In genomic region chr3:188243124-188243795, GRCh38 we compare ENCODE assay signal across 13 cellular contexts.
DNase-seq lines count a peak whose midpoint lies in the region; ATAC-seq, FAIRE-seq and TF ChIP-seq lines count a peak whose summit lies in the region.
"Had no signal": no experiment of that assay in that cellular context is flagged by ENCODE, and none has a peak within 500 bp of the region (broad histone marks: within the 10 kb centered on the region; RNA-seq: fewer than 3 reads in every experiment).

No MANE protein-coding gene starts in this region.

- ATAC-seq in PC-3 (peak; percentile 37), HG03039 (IDR thresholded peaks at IDR 0.05; ENCODE audit: unreplicated experiment) (no peak), GM21619 (IDR thresholded peaks at IDR 0.05; ENCODE audit: unreplicated experiment) (no peak)
- ATAC-seq: left lung had no signal

- dilution Hi-C loops in endothelial cell of umbilical vein (cut with MboI; ENCODE audit: extremely low pct_ligation_motif_present, low sequenced_read_pairs) = no loop called here

- peak overlapping the region; percentile 75 for H3K27ac ChIP-seq in PC-3 (ENCODE audit: low read length)
- H3K27ac ChIP-seq in endothelial cell of umbilical vein (ENCODE audit: insufficient read depth, low read depth, low read length) = no peak overlapping the region
- peak overlapping the region; percentile 68 for H3K27ac ChIP-seq in skeletal muscle tissue (ENCODE audit: low read depth, low read length)
- H3K27ac ChIP-seq in MM.1S (ENCODE audit: low read length) = no peak overlapping the region
- H3K27ac ChIP-seq: C4-2B, left lung had no signal

- CTCF ChIA-PET in PC-3 (lab: Charles Lee) (no interaction called here), endothelial cell of umbilical vein (lab: Charles Lee) (interaction anchor here (1.1 kb wide), 1 partner anchor 9 kb away, joined by 3 read pairs; no protein-coding TSS in a partner anchor)

- H3K9me3 ChIP-seq in PC-3 (ENCODE audit: low read length) = no peaks in the 10 kb centered on the region
- H3K9me3 ChIP-seq in endothelial cell of umbilical vein (replicated peaks; ENCODE audit: control insufficient read depth, insufficient read depth, low read length) = no peaks in the 10 kb centered on the region
- H3K9me3 ChIP-seq in skeletal muscle tissue (ENCODE audit: control insufficient read depth in 3 of 3, low read length in 3 of 3) = no peaks in the 10 kb centered on the region
- no peaks in the 10 kb centered on the region for H3K9me3 ChIP-seq in MM.1S (replicated peaks; ENCODE audit: insufficient read depth, low read length)
- H3K9me3 ChIP-seq: left lung had no signal

- H3K27me3 ChIP-seq in PC-3 (ENCODE audit: low read length) (no peaks in the 10 kb centered on the region), endothelial cell of umbilical vein (ENCODE audit: control insufficient read depth in 2 of 2, insufficient read depth in 2 of 2, low read length in 2 of 2) (no peaks in the 10 kb centered on the region), skeletal muscle tissue (ENCODE audit: control insufficient read depth in 3 of 3, insufficient read depth in 3 of 3, low read length in 3 of 3) (no peaks in the 10 kb centered on the region), MM.1S (replicated peaks; ENCODE audit: insufficient read depth, low read length) (no peaks in the 10 kb centered on the region)
- H3K27me3 ChIP-seq: left lung had no signal

- H3K9ac ChIP-seq in PC-3 (ENCODE audit: low read length) = peak overlapping the region; percentile 30
- H3K9ac ChIP-seq in endothelial cell of umbilical vein (replicated peaks; ENCODE audit: extremely low read depth, insufficient read depth, low read length) = no peak overlapping the region
- H3K9ac ChIP-seq in skeletal muscle tissue (ENCODE audit: low read depth in 1 of 3, low read length in 3 of 3) = no peak overlapping the region
- H3K9ac ChIP-seq in MM.1S (ENCODE audit: low read length) = no peak overlapping the region

- H3K9me2 ChIP-seq in PC-3 (replicated peaks; ENCODE audit: low read length) (no peaks in the 10 kb centered on the region), MM.1S (replicated peaks; ENCODE audit: insufficient read depth, low read length) (no peaks in the 10 kb centered on the region)

- no peak overlapping the region for H3K4me3 ChIP-seq in PC-3 (ENCODE audit: low read length)
- no peak overlapping the region for H3K4me3 ChIP-seq in endothelial cell of umbilical vein (replicated peaks in 1 of 3; ENCODE audit: insufficient read depth in 1 of 3, low read depth in 1 of 3, low read length in 3 of 3)
- H3K4me3 ChIP-seq in skeletal muscle tissue (ENCODE audit: low read length in 3 of 3) = no peak overlapping the region
- no peak overlapping the region for H3K4me3 ChIP-seq in MM.1S (ENCODE audit: low read length)
- H3K4me3 ChIP-seq: left lung had no signal

- peak; percentile 50 for FAIRE-seq in endothelial cell of umbilical vein (lab: Jason Lieb, UNC)
- FAIRE-seq: HTR-8/SVneo had no signal

- H3K79me2 ChIP-seq in PC-3 (ENCODE audit: low read length) = peaks cover 19% of the 10 kb centered on the region; the same call in 1 of the 2 replicates
- peaks cover 13% of the 10 kb centered on the region for H3K79me2 ChIP-seq in endothelial cell of umbilical vein (ENCODE audit: control insufficient read depth, insufficient read depth, low read length)
- H3K79me2 ChIP-seq in MM.1S (ENCODE audit: low read length) = no peaks in the 10 kb centered on the region

- H4K20me1 ChIP-seq in PC-3 (ENCODE audit: low read length) (no peaks in the 10 kb centered on the region), endothelial cell of umbilical vein (replicated peaks; ENCODE audit: control insufficient read depth, extremely low read depth, insufficient read depth, low read length) (no peaks in the 10 kb centered on the region), MM.1S (ENCODE audit: insufficient read depth, low read length) (no peaks in the 10 kb centered on the region)

- H3K9me1 ChIP-seq in endothelial cell of umbilical vein (replicated peaks; ENCODE audit: control insufficient read depth, extremely low read depth, insufficient read depth, low read length) = no peaks in the 10 kb centered on the region

- no peak for TF ChIP-seq POLR2A in endothelial cell of umbilical vein (IDR thresholded peaks at IDR 0.05; ENCODE audit: low read depth, low read length)

- POLR2A ChIA-PET in PC-3 (lab: Charles Lee; ENCODE audit: unreplicated experiment) = no interaction called here
- POLR2A ChIA-PET in endothelial cell of umbilical vein (lab: Charles Lee) = no interaction called here

- no peak for TF ChIP-seq CTCF in PC-3 (conservative IDR thresholded peaks at IDR 0.05; ENCODE audit: low read depth, low read length)
- no peak for TF ChIP-seq CTCF in endothelial cell of umbilical vein (IDR thresholded peaks at IDR 0.05; ENCODE audit: extremely low read depth in 1 of 2, insufficient read depth in 1 of 2, low read depth in 1 of 2, low read length in 2 of 2)
- no peak for TF ChIP-seq CTCF in MM.1S (IDR thresholded peaks at IDR 0.05; ENCODE audit: low read length)

- intact Hi-C loops in PC-3 (cut with micrococcal nuclease) (loop anchor here (2.0 kb wide), 1 partner anchor 14 kb away; no protein-coding TSS in a partner anchor), endothelial cell of umbilical vein (cut with micrococcal nuclease) (no loop called here)

- H3K4me2 ChIP-seq in PC-3 (ENCODE audit: low read length) = peak overlapping the region; percentile 63
- H3K4me2 ChIP-seq in endothelial cell of umbilical vein (ENCODE audit: insufficient read depth, low read length) = no peak overlapping the region
- H3K4me2 ChIP-seq in MM.1S (ENCODE audit: low read depth, low read length) = no peak overlapping the region

- H3K36me3 ChIP-seq in PC-3 (ENCODE audit: low read depth, low read length) (no peaks in the 10 kb centered on the region), endothelial cell of umbilical vein (ENCODE audit: control insufficient read depth in 2 of 2, extremely low read depth in 1 of 2, insufficient read depth in 2 of 2, low read length in 2 of 2) (peaks cover 0 to 3% of the 10 kb centered on the region in 2 experiments), skeletal muscle tissue (ENCODE audit: control insufficient read depth in 3 of 3, insufficient read depth in 3 of 3, low read length in 3 of 3) (no peaks in the 10 kb centered on the region), MM.1S (replicated peaks; ENCODE audit: insufficient read depth, low read length) (no peaks in the 10 kb centered on the region)
- H3K36me3 ChIP-seq: left lung had no signal

- H3K4me1 ChIP-seq in PC-3 (ENCODE audit: insufficient read depth, low read length) (peaks cover 34% of the 10 kb centered on the region), endothelial cell of umbilical vein (ENCODE audit: control insufficient read depth, extremely low read depth, insufficient read depth, low read length) (peaks cover 4% of the 10 kb centered on the region), skeletal muscle tissue (ENCODE audit: control insufficient read depth in 3 of 3, insufficient read depth in 3 of 3, low read length in 3 of 3) (peaks cover 24 to 26% (median 24%) of the 10 kb centered on the region in 3 donors), MM.1S (ENCODE audit: low read length) (no peaks in the 10 kb centered on the region)
- H3K4me1 ChIP-seq: left lung had no signal

- BruUV-seq in PC-3 (replicated peaks; lab: Mats Ljungman, UMichigan) = no TSS peak
- no TSS peak for BruUV-seq in endothelial cell of umbilical vein (replicated peaks; lab: Mats Ljungman, UMichigan)

- H2AFZ ChIP-seq in PC-3 (ENCODE audit: low read length) = no peak overlapping the region
- no peak overlapping the region for H2AFZ ChIP-seq in endothelial cell of umbilical vein (ENCODE audit: low read depth, low read length)
- H2AFZ ChIP-seq in MM.1S (ENCODE audit: low read length) = no peak overlapping the region

- peaks cover 5% of the 10 kb centered on the region for H3F3A ChIP-seq in PC-3 (ENCODE audit: low read length, unreplicated experiment)
- no peaks in the 10 kb centered on the region for H3F3A ChIP-seq in MM.1S (ENCODE audit: insufficient read depth, low read length)

- DNase-seq in EH (ENCODE audit: low read depth) (peak; percentile 49), PC-3 (peak; percentile 64), endothelial cell of umbilical vein (ENCODE audit: low read depth, low spot score) (peak; percentile 32), MM.1S (no peak)
- DNase-seq: activated T-cell treated with anti-CD3 and anti-CD28 coated beads, Interleukin-2, amount 50 U/mL, for 1 hour; GDM1; left lung; NCI-H1092 treated with DMSO at 0.1 percent for 48 hours had no signal

TF ChIP-seq in endothelial cell of umbilical vein, 7 proteins besides CTCF, POLR2A, EP300 and RAD21:
- TF ChIP-seq JUN (IDR thresholded peaks at IDR 0.05; ENCODE audit: borderline replicate concordance, insufficient read depth, insufficient read length, low read depth) = peak; percentile 12
- no peak for TF ChIP-seq MYC (IDR thresholded peaks at IDR 0.05; ENCODE audit: low read depth, low read length)
TF ChIP-seq in endothelial cell of umbilical vein: peak in this region for 1.

Comparison
In these comparisons a context has a peak if more than half of its experiments do, and no peak if none do; other contexts are left out.
1. H3K27ac ChIP-seq: peak in PC-3 (single experiment) and skeletal muscle tissue (single experiment); none in endothelial cell of umbilical vein (single experiment) and MM.1S (single experiment).